16 cellular contexts compared by ENCODE assay signal in the genomic region with DNA sequence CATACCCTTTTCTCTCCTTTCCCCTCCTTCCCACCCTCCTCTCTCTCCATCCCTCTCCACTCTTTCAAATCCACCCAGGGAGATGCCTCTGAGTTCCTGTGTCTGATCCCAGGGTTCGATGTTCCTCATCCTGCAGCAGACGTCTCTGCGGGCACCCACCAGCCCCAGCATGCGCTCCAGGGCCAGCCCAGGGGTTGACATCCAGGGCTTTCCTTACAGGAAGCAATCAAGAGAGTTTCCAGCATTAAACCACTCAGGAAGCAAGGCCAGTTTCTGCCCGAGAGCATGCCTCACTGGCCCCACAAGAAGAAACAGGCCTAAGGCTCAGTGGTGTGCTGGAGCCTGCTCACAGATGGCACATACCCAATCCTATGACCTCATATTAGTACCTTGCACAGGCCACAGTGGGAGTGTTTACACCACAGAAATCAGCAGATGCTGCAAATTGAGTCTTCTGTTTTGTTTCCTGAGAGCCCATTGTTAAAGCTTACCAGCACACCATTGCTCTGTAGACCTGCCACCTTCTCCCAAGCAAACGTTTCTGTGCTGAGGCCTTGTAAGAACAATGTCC. TPM values are rescaled to one million over a fixed set of nuclear protein-coding genes. Genes with fewer than 3 reads are reported as not detected.
DNase-seq lines count a peak whose midpoint lies in the region; ATAC-seq, FAIRE-seq and TF ChIP-seq lines count a peak whose summit lies in the region.
"Had no signal": no experiment of that assay in that cellular context is flagged by ENCODE, and none has a peak within 500 bp of the region (broad histone marks: within the 10 kb centered on the region; RNA-seq: fewer than 3 reads in every experiment).

No MANE protein-coding gene starts in this region.

- H3K27ac Mint-ChIP-seq in activated CD4-positive, alpha-beta T cell treated with anti-CD3 and anti-CD28 coated beads for 36 hours: no peak overlapping the region
- H3K27ac Mint-ChIP-seq: IgD-negative memory B cell had no signal

- H3K4me1 Mint-ChIP-seq in activated CD4-positive, alpha-beta T cell treated with anti-CD3 and anti-CD28 coated beads for 36 hours: no peaks in the 10 kb centered on the region

- TF ChIP-seq RAD21 in liver (IDR thresholded peaks at IDR 0.05) (no peak), HepG2 (CRISPR knock-in tag; IDR thresholded peaks at IDR 0.05) (no peak)

- no peak overlapping the region for H2AFZ ChIP-seq in HepG2 (ENCODE audit: low read length)
- peak overlapping the region; percentile 65 for H2AFZ ChIP-seq in keratinocyte (ENCODE audit: control insufficient read depth, low read length)

- H3K9me3 Mint-ChIP-seq in activated CD4-positive, alpha-beta T cell treated with anti-CD3 and anti-CD28 coated beads for 36 hours (ENCODE audit: low read depth): no peaks in the 10 kb centered on the region
- H3K9me3 Mint-ChIP-seq: IgD-negative memory B cell had no signal

- dilution Hi-C loops in keratinocyte (cut with MboI; ENCODE audit: extremely low pct_ligation_motif_present, low sequenced_read_pairs): no loop called here

- WGBS in liver: 73% methylated on average over 6 of the region's 6 CpGs
- WGBS in HepG2 (ENCODE audit: low lambda C conversion rate): 19% methylated on average over 6 of the region's 6 CpGs

- BruUV-seq in HepG2 (replicated peaks; lab: Mats Ljungman, UMichigan): no TSS peak

- peak overlapping the region; percentile 93 to 98 for H3K27ac ChIP-seq in liver (ENCODE audit: low read depth in 1 of 2, low read length in 2 of 2)
- no peak overlapping the region for H3K27ac ChIP-seq in HepG2 (ENCODE audit: extremely low read length, insufficient read depth, low read length)
- no peak overlapping the region for H3K27ac ChIP-seq in keratinocyte (ENCODE audit: control insufficient read depth, insufficient read depth, low read length)
- H3K27ac ChIP-seq in temporal lobe (ENCODE audit: low read depth, low read length): peak overlapping the region; percentile 88

- H3K4me1 ChIP-seq in liver (ENCODE audit: control insufficient read depth in 4 of 4, insufficient read depth in 4 of 4, low read length in 3 of 4) (peaks cover 12 to 75% (median 53%) of the 10 kb centered on the region in 4 donors), HepG2 (ENCODE audit: insufficient read depth, low read length) (peaks cover 30% of the 10 kb centered on the region), keratinocyte (ENCODE audit: control insufficient read depth, extremely low read depth, insufficient read depth, low read length) (peaks cover 15% of the 10 kb centered on the region)

- H4K20me1 ChIP-seq in HepG2 (ENCODE audit: insufficient read depth, low read length): no peaks in the 10 kb centered on the region
- H4K20me1 ChIP-seq in keratinocyte (ENCODE audit: control insufficient read depth, extremely low read depth, insufficient read depth, low read length): no peaks in the 10 kb centered on the region

- CTCF ChIA-PET in HepG2 (lab: Yijun Ruan, JAX; ENCODE audit: low intra/inter-chr PET ratio, low total read pairs): no interaction called here
- CTCF ChIA-PET in activated CD4-positive, alpha-beta T cell treated with anti-CD3 and anti-CD28 coated beads for 36 hours (lab: Charles Lee): no interaction called here

- in situ Hi-C loops in HepG2 (cut with HindIII; ENCODE audit: extremely low pct_ligation_motif_present, low pct_unique_long_range_greater_than_20kb): no loop called here

- no peaks in the 10 kb centered on the region for H3K36me3 Mint-ChIP-seq in activated CD4-positive, alpha-beta T cell treated with anti-CD3 and anti-CD28 coated beads for 36 hours (ENCODE audit: low read depth)
- H3K36me3 Mint-ChIP-seq: IgD-negative memory B cell had no signal

- TF ChIP-seq POLR2A in HepG2 (IDR thresholded peaks at IDR 0.05; ENCODE audit: insufficient read depth in 1 of 2, low read depth in 2 of 2, low read length in 2 of 2): no peak

- intact Hi-C loops in HepG2 (cut with micrococcal nuclease; ENCODE audit: unreplicated experiment): no loop called here
- intact Hi-C loops in activated CD4-positive, alpha-beta T cell treated with anti-CD3 and anti-CD28 coated beads for 36 hours (cut with DNase I, micrococcal nuclease): no loop called here

- H3K4me2 ChIP-seq in HepG2 (ENCODE audit: low read depth, low read length) (no peak overlapping the region), keratinocyte (ENCODE audit: control insufficient read depth, extremely low read depth, insufficient read depth, low read depth, low read length) (peak overlapping the region; percentile 20)

- H3K27me3 Mint-ChIP-seq in activated CD4-positive, alpha-beta T cell treated with anti-CD3 and anti-CD28 coated beads for 36 hours: no peaks in the 10 kb centered on the region

- DNase-seq in HepG2 (ENCODE audit: low spot score): no peak
- peak; percentile 8 for DNase-seq in choroid plexus epithelial cell (ENCODE audit: low read depth)
- DNase-seq in keratinocyte (ENCODE audit: low read depth, low spot score): no peak
- no peak for DNase-seq in activated CD4-positive, alpha-beta T cell treated with anti-CD3 and anti-CD28 coated beads for 36 hours
- no peak for DNase-seq in cerebellar nuclear complex (lab: John Stamatoyannopoulos, UW)
- DNase-seq: DMS 273 treated with DMSO at 0.1 percent for 48 hours; H7; NCI-H1436; NCI-H2081 treated with DMSO at 0.1 percent for 48 hours; NCI-H526 treated with DMSO at 0.1 percent for 48 hours; NK-92 treated with Interleukin-12 subunit alpha and Interleukin-12 subunit beta, amount 100 ng/mL, for 24 hours had no signal

- POLR2A ChIA-PET in HepG2 (lab: Yijun Ruan, JAX): no interaction called here
- POLR2A ChIA-PET in activated CD4-positive, alpha-beta T cell treated with anti-CD3 and anti-CD28 coated beads for 36 hours (lab: Charles Lee): no interaction called here

- H3K79me2 ChIP-seq in HepG2 (ENCODE audit: insufficient read depth, low read length) (no peaks in the 10 kb centered on the region), keratinocyte (ENCODE audit: control insufficient read depth, insufficient read depth, low read length) (no peaks in the 10 kb centered on the region)

- no peak overlapping the region for H3K4me3 Mint-ChIP-seq in activated CD4-positive, alpha-beta T cell treated with anti-CD3 and anti-CD28 coated beads for 36 hours
- H3K4me3 Mint-ChIP-seq: IgD-negative memory B cell had no signal

- H3K4me3 ChIP-seq in liver (ENCODE audit: low read depth in 1 of 3, low read length in 3 of 3) (no peak overlapping the region), HepG2 (replicated peaks in 1 of 3; ENCODE audit: insufficient read depth in 1 of 3, low read depth in 2 of 3, low read length in 3 of 3) (no peak overlapping the region), choroid plexus epithelial cell (ENCODE audit: low read depth, low read length) (no peak overlapping the region), keratinocyte (ENCODE audit: control insufficient read depth in 2 of 3, extremely low read depth in 1 of 3, insufficient read depth in 2 of 3, low read depth in 1 of 3, low read length in 3 of 3) (no peak overlapping the region)

- H3K9me3 ChIP-seq in liver (ENCODE audit: control insufficient read depth in 4 of 4, low read length in 3 of 4) (no peaks in the 10 kb centered on the region), HepG2 (ENCODE audit: low read length) (no peaks in the 10 kb centered on the region), keratinocyte (ENCODE audit: control insufficient read depth, low read depth, low read length) (no peaks in the 10 kb centered on the region)

- FAIRE-seq in HepG2 (lab: Jason Lieb, UNC): no peak
- FAIRE-seq in keratinocyte (lab: Jason Lieb, UNC): peak; percentile 92

- ATAC-seq in HepG2: no peak
- no peak for ATAC-seq in activated CD4-positive, alpha-beta T cell treated with anti-CD3 and anti-CD28 coated beads for 36 hours
- ATAC-seq in GM21529 (IDR thresholded peaks at IDR 0.05; ENCODE audit: unreplicated experiment): no peak

- TF ChIP-seq EP300 in HepG2 (IDR thresholded peaks at IDR 0.05; ENCODE audit: low read depth in 2 of 2, low read length in 2 of 2) (no peak), HepG2 (CRISPR knock-in tag; IDR thresholded peaks at IDR 0.05; ENCODE audit: borderline replicate concordance) (no peak)

- H3K9ac ChIP-seq in liver (ENCODE audit: low read depth in 1 of 2, low read length in 2 of 2) (no peak overlapping the region), HepG2 (ENCODE audit: insufficient read depth, low read depth, low read length) (no peak overlapping the region), keratinocyte (ENCODE audit: control insufficient read depth, extremely low read depth, insufficient read depth, low read length) (no peak overlapping the region)

- H3K27me3 ChIP-seq in liver (ENCODE audit: control insufficient read depth in 4 of 4, insufficient read depth in 4 of 4, low read length in 3 of 4) (no peaks in the 10 kb centered on the region), HepG2 (ENCODE audit: control insufficient read depth in 1 of 2, insufficient read depth in 2 of 2, low read length in 2 of 2) (peaks cover 3 to 4% of the 10 kb centered on the region in 2 experiments; a peak in 3 of 5 replicates), keratinocyte (ENCODE audit: control insufficient read depth, extremely low read depth, insufficient read depth, low read length) (peaks cover 9% of the 10 kb centered on the region)

- TF ChIP-seq CTCF in liver (IDR thresholded peaks at IDR 0.05; ENCODE audit: low read depth, low read length, missing input control) (no peak), HepG2 (CRISPR knock-in tag; IDR thresholded peaks at IDR 0.05) (no peak), choroid plexus epithelial cell (conservative IDR thresholded peaks at IDR 0.05; ENCODE audit: low read depth, low read length) (no peak), keratinocyte (optimal IDR thresholded peaks at IDR 0.05 in 1 of 3, IDR thresholded peaks at IDR 0.05 in 1 of 3, conservative IDR thresholded peaks at IDR 0.05 in 1 of 3; ENCODE audit: extremely low read depth in 1 of 3, insufficient read depth in 2 of 3, low read length in 3 of 3) (no peak)

- H3K9me1 ChIP-seq in keratinocyte (ENCODE audit: control insufficient read depth, extremely low read depth, insufficient read depth, low read length): no peaks in the 10 kb centered on the region

- H3K36me3 ChIP-seq in liver (ENCODE audit: control insufficient read depth in 4 of 4, insufficient read depth in 3 of 4, low read depth in 1 of 4, low read length in 3 of 4) (no peaks in the 10 kb centered on the region), HepG2 (replicated peaks in 1 of 2; ENCODE audit: control insufficient read depth in 1 of 2, insufficient read depth in 2 of 2, low read length in 2 of 2) (no peaks in the 10 kb centered on the region), keratinocyte (ENCODE audit: control insufficient read depth in 2 of 2, extremely low read depth in 1 of 2, insufficient read depth in 2 of 2, low read length in 2 of 2) (no peaks in the 10 kb centered on the region)

RNA-seq across cellular contexts. Expression of a gene that starts 13.2 kb away (rescaled TPM):
- 10 to 100 TPM; 26.2 to 71.9 TPM for total RNA-seq in liver
- 10 to 100 TPM; 16.0 to 41.4 TPM for polyA plus RNA-seq in liver
- total RNA-seq in HepG2 (2016; rRNA removed; fragmentation: Illumina TruSeq; extraction: Trizol): not detected in 2 replicates
- not detected in 2 replicates for total RNA-seq in HepG2 (2016; cell fraction: cytosol; rRNA removed; fragmentation: Illumina TruSeq; extraction: Trizol; ENCODE audit: low read depth)
- not detected in 2 replicates for total RNA-seq in HepG2 (2016; cell fraction: insoluble cytoplasmic fraction; rRNA removed; fragmentation: Illumina TruSeq; extraction: Trizol)
- total RNA-seq in HepG2 (2016; cell fraction: membrane; rRNA removed; fragmentation: Illumina TruSeq; extraction: Trizol): not detected in 2 replicates
- not detected in 2 replicates for total RNA-seq in HepG2 (2016; cell fraction: nucleus; rRNA removed; fragmentation: Illumina TruSeq; extraction: Trizol)
- 0.04 TPM in 1 of 2 replicates, not detected in the other for polyA plus RNA-seq in HepG2 (2011; rRNA removed)
- not detected in 2 replicates for polyA plus RNA-seq in HepG2 (2011; cell fraction: cytosol; rRNA removed)
- 0.03 and 0.05 TPM in 2 replicates for polyA plus RNA-seq in HepG2 (2011; cell fraction: nucleus; rRNA removed)
- polyA plus RNA-seq in HepG2 (2012): 0.07 TPM in 1 of 2 replicates, not detected in the other
- polyA plus RNA-seq in HepG2 (2016; cell fraction: cytosol; fragmentation: Illumina TruSeq; extraction: Trizol; ENCODE audit: low read depth): not detected in 2 replicates
- polyA plus RNA-seq in HepG2 (2016; cell fraction: insoluble cytoplasmic fraction; fragmentation: Illumina TruSeq; extraction: Trizol; ENCODE audit: low read depth): not detected in 2 replicates
- not detected in 2 replicates for polyA plus RNA-seq in HepG2 (2016; cell fraction: membrane; fragmentation: Illumina TruSeq; extraction: Trizol; ENCODE audit: low read depth)
- not detected in 2 replicates for polyA plus RNA-seq in HepG2 (2016; cell fraction: nucleus; fragmentation: Illumina TruSeq; extraction: Trizol; ENCODE audit: insufficient read depth, low read depth)
- not detected in 2 replicates for polyA minus RNA-seq in HepG2 (2011; rRNA and poly(A)+ RNA removed; ENCODE audit: low replicate concordance)
- polyA minus RNA-seq in HepG2 (2011; cell fraction: cytosol; rRNA and poly(A)+ RNA removed): not detected in 2 replicates
- polyA minus RNA-seq in HepG2 (2011; cell fraction: nucleus; rRNA and poly(A)+ RNA removed): not detected in 2 replicates
- not detected in 3 replicates for polyA plus RNA-seq in keratinocyte
- polyA plus RNA-seq in keratinocyte (2011; ENCODE audit: low read depth): not detected
- not detected in 2 replicates for polyA plus RNA-seq in keratinocyte (2011; cell fraction: cytosol; rRNA removed)
- polyA plus RNA-seq in keratinocyte (2011; cell fraction: nucleus; rRNA removed): not detected in 2 replicates
- not detected in 2 replicates for polyA plus RNA-seq in keratinocyte (2012; ENCODE audit: low replicate concordance)
- not detected in 3 replicates for polyA minus RNA-seq in keratinocyte
- polyA minus RNA-seq in keratinocyte (2011; cell fraction: cytosol; rRNA and poly(A)+ RNA removed): not detected
- polyA minus RNA-seq in keratinocyte (2011; cell fraction: nucleus; rRNA and poly(A)+ RNA removed): not detected in 2 replicates
- total RNA-seq in temporal lobe: 54.6 TPM
- not detected for total RNA-seq in activated CD4-positive, alpha-beta T cell treated with anti-CD3 and anti-CD28 coated beads for 36 hours
- total RNA-seq: A172 had no signal
- polyA plus RNA-seq: IgD-negative memory B cell had no signal

Comparison
In these comparisons a context has a peak if more than half of its experiments do, and no peak if none do; other contexts are left out.
1. H3K27ac ChIP-seq: peak in liver (2 of 2) and temporal lobe (single experiment); none in HepG2 (single experiment) and keratinocyte (single experiment).
2. RNA of a gene that starts 13.2 kb away (total RNA-seq): 26.2 to 71.9 TPM in liver and 54.6 TPM in temporal lobe (single experiment); not detected in HepG2 and not detected in activated CD4-positive, alpha-beta T cell treated with anti-CD3 and anti-CD28 coated beads for 36 hours; every median in the first group is over 10 times any median in the second.